Comparison of ENCODE assay signal across 17 cellular contexts in the genomic region with DNA sequence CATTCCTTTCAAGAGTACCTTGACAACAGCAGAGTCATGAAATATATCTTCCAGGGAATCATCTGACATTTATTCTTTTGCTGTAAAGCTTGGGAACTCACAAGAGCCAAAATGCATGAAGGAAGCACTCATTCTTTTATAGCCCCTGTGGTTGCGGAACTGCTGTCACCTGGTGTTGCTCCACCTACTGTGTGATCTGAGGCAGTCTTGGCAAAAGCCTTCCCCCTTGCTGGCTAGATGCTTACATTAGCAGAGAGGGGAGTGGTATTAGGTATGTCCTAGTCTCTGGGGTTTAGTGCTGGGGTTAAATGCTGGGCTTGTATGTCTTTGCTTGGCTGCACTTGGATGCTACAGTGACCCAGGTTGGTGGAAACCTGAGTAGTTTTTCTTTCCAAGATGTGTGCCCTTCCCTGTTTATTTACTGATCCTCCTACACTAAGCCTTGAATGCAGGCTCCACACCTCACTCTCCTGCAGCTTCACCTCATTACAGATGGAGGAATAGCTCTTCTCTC.
"Had no signal": no experiment of that assay in that cellular context is flagged by ENCODE, and none has a peak within 500 bp of the region (broad histone marks: within the 10 kb centered on the region; RNA-seq: fewer than 3 reads in every experiment).

No MANE protein-coding gene starts in this region.

- H3K27ac ChIP-seq: left ventricle myocardium inferior, testis had no signal

- H3K4me3 ChIP-seq: left ventricle myocardium inferior, mucosa of descending colon, testis had no signal

- ATAC-seq: activated T-cell treated with anti-CD3 and anti-CD28 coated beads, Interleukin-2, amount 50 U/mL, for 72 hours; mucosa of descending colon; naive thymus-derived CD4-positive, alpha-beta T cell; stimulated activated naive CD8-positive, alpha-beta T cell treated with anti-CD3 and anti-CD28 coated beads, Interleukin-15, amount 100 ng/mL, for 72 hours had no signal

- H3K36me3 Mint-ChIP-seq: brain had no signal

- H3K27me3 Mint-ChIP-seq: activated CD4-positive, alpha-beta memory T cell treated with anti-CD3 and anti-CD28 coated beads, Interleukin-2, amount 10 ng/mL, durations not matched to agents 7 days and 5 days; activated naive CD8-positive, alpha-beta T cell treated with anti-CD3 and anti-CD28 coated beads, Interleukin-2, amount 10 ng/mL, durations not matched to agents 7 days and 5 days; brain; naive thymus-derived CD4-positive, alpha-beta T cell; stimulated activated naive CD8-positive, alpha-beta T cell treated with anti-CD3 and anti-CD28 coated beads, Interleukin-15, amount 100 ng/mL, for 72 hours had no signal

- H3K36me3 ChIP-seq: left ventricle myocardium inferior had no signal

- H3K27ac Mint-ChIP-seq: activated CD4-positive, alpha-beta memory T cell treated with anti-CD3 and anti-CD28 coated beads, Interleukin-2, amount 10 ng/mL, durations not matched to agents 7 days and 5 days; activated naive CD8-positive, alpha-beta T cell treated with anti-CD3 and anti-CD28 coated beads, Interleukin-2, amount 10 ng/mL, durations not matched to agents 7 days and 5 days; activated T-cell treated with anti-CD3 and anti-CD28 coated beads, Interleukin-2, amount 50 U/mL, for 72 hours; brain; stimulated activated naive CD8-positive, alpha-beta T cell treated with anti-CD3 and anti-CD28 coated beads, Interleukin-15, amount 100 ng/mL, for 72 hours; T-helper 1 cell treated with Interleukin-12 subunit alpha and Interleukin-12 subunit beta and Interleukin-4 antibody, amounts not matched to agents 30 μg/mL and 1 μg/mL, for 36 hours had no signal

- H3K27me3 ChIP-seq: testis had no signal

- H3K9me3 ChIP-seq: left ventricle myocardium inferior, mucosa of descending colon, testis had no signal

- DNase-seq: activated CD4-positive, alpha-beta memory T cell treated with anti-CD3 and anti-CD28 coated beads, Interleukin-2, amount 10 ng/mL, durations not matched to agents 7 days and 5 days; activated CD4-positive, alpha-beta T cell treated with anti-CD3 and anti-CD28 coated beads for 4 hours; activated CD8-positive, alpha-beta memory T cell treated with anti-CD3 and anti-CD28 coated beads, Interleukin-2, amount 50 U/mL, for 4 hours; activated gamma-delta T cell; activated naive CD8-positive, alpha-beta T cell treated with anti-CD3 and anti-CD28 coated beads, Interleukin-2, amount 10 ng/mL, durations not matched to agents 7 days and 5 days; activated T-cell treated with anti-CD3 and anti-CD28 coated beads, Interleukin-2, amount 50 U/mL, for 72 hours; cerebellar nuclear complex; effector CD8-positive, alpha-beta T cell; left ventricle myocardium inferior; mucosa of descending colon; naive thymus-derived CD4-positive, alpha-beta T cell; posterior cingulate gyrus; small intestine; stimulated activated naive CD8-positive, alpha-beta T cell treated with anti-CD3 and anti-CD28 coated beads, Interleukin-15, amount 100 ng/mL, for 72 hours; testis had no signal

- H3K9me3 Mint-ChIP-seq: activated CD4-positive, alpha-beta memory T cell treated with anti-CD3 and anti-CD28 coated beads, Interleukin-2, amount 10 ng/mL, durations not matched to agents 7 days and 5 days; activated naive CD8-positive, alpha-beta T cell treated with anti-CD3 and anti-CD28 coated beads, Interleukin-2, amount 10 ng/mL, durations not matched to agents 7 days and 5 days; activated T-cell treated with anti-CD3 and anti-CD28 coated beads, Interleukin-2, amount 50 U/mL, for 72 hours; brain; naive thymus-derived CD4-positive, alpha-beta T cell; stimulated activated naive CD8-positive, alpha-beta T cell treated with anti-CD3 and anti-CD28 coated beads, Interleukin-15, amount 100 ng/mL, for 72 hours; T-helper 1 cell treated with Interleukin-12 subunit alpha and Interleukin-12 subunit beta and Interleukin-4 antibody, amounts not matched to agents 30 μg/mL and 1 μg/mL, for 36 hours had no signal

- H3K4me3 Mint-ChIP-seq: activated CD4-positive, alpha-beta memory T cell treated with anti-CD3 and anti-CD28 coated beads, Interleukin-2, amount 10 ng/mL, durations not matched to agents 7 days and 5 days; activated naive CD8-positive, alpha-beta T cell treated with anti-CD3 and anti-CD28 coated beads, Interleukin-2, amount 10 ng/mL, durations not matched to agents 7 days and 5 days; activated T-cell treated with anti-CD3 and anti-CD28 coated beads, Interleukin-2, amount 50 U/mL, for 72 hours; brain; naive thymus-derived CD4-positive, alpha-beta T cell; stimulated activated naive CD8-positive, alpha-beta T cell treated with anti-CD3 and anti-CD28 coated beads, Interleukin-15, amount 100 ng/mL, for 72 hours; T-helper 1 cell treated with Interleukin-12 subunit alpha and Interleukin-12 subunit beta and Interleukin-4 antibody, amounts not matched to agents 30 μg/mL and 1 μg/mL, for 36 hours had no signal

- H3K4me1 ChIP-seq: testis had no signal
